In the genomic region with DNA sequence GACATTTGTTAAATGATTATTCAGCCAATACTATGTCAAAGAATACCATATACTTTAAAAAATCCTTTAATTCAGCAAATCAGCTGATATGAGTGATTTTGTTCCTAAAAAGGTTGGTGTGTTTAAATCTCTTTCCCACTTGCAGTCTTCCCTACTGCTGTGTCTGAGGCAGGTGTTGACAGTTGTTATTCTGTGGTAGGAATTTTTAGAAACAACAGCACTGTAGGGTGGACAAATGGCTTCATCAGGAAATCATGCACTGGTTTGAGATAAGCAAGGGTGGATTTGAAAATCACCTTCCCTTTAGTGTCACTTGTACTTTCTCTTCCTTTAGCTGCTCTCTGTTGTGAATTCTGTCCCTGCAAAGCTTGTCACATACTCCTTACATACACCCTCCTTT, we compare ENCODE assay signal across 18 cellular contexts.
DNase-seq lines count a peak whose midpoint lies in the region; ATAC-seq, FAIRE-seq and TF ChIP-seq lines count a peak whose summit lies in the region.
"Had no signal": no experiment of that assay in that cellular context is flagged by ENCODE, and none has a peak within 500 bp of the region (broad histone marks: within the 10 kb centered on the region; RNA-seq: fewer than 3 reads in every experiment).

No MANE protein-coding gene starts in this region.

- no peaks in the 10 kb centered on the region for H3K27me3 Mint-ChIP-seq in nephron (ENCODE audit: low read depth)

- TF ChIP-seq CTCF in A549 (IDR thresholded peaks at IDR 0.05) (no peak), heart left ventricle (IDR thresholded peaks at IDR 0.05) (no peak), nephron (IDR thresholded peaks at IDR 0.05; ENCODE audit: unreplicated experiment in 3 of 3) (no peak), coronary artery (IDR thresholded peaks at IDR 0.05) (no peak)

- ATAC-seq in A549, result no peak
- peak; percentile 66 to 83 (median 76) for ATAC-seq in heart left ventricle
- no peak for ATAC-seq in HG02981 (IDR thresholded peaks at IDR 0.05; ENCODE audit: unreplicated experiment)

- H3K27me3 ChIP-seq in heart left ventricle, result no peaks in the 10 kb centered on the region
- H3K27me3 ChIP-seq: MG63 had no signal

- H3K4me3 ChIP-seq in A549 (no peak overlapping the region), heart left ventricle (no peak overlapping the region), coronary artery (no peak overlapping the region)
- H3K4me3 ChIP-seq: MG63 had no signal

- POLR2A ChIA-PET in A549 (lab: Yijun Ruan, JAX), result no interaction called here

- H3K9me3 ChIP-seq in A549 (no peaks in the 10 kb centered on the region), heart left ventricle (no peaks in the 10 kb centered on the region)
- H3K9me3 ChIP-seq: MG63 had no signal

- intact Hi-C loops in heart left ventricle (cut with DNase I), result loop anchor here in 5 of 10 donors (5.0 to 10.0 kb wide), 5 partner anchors 187 to 357 kb away; no protein-coding TSS in a partner anchor

- H3K4me1 ChIP-seq in A549 (peaks cover 55% of the 10 kb centered on the region), heart left ventricle (peaks cover 0 to 39% (median 21%) of the 10 kb centered on the region in 12 donors)

- peaks cover 33% of the 10 kb centered on the region for H3K4me1 Mint-ChIP-seq in nephron

- H3K4me3 Mint-ChIP-seq in nephron, result peak overlapping the region in 1 of 3 experiments; percentile 2

- TF ChIP-seq POLR2A in A549 (IDR thresholded peaks at IDR 0.05; ENCODE audit: low read length), result no peak
- no peak for TF ChIP-seq POLR2A in heart left ventricle (IDR thresholded peaks at IDR 0.05)

- TF ChIP-seq EP300 in A549 (IDR thresholded peaks at IDR 0.05), result no peak

- no peaks in the 10 kb centered on the region for H3K36me3 ChIP-seq in heart left ventricle
- H3K36me3 ChIP-seq: MG63 had no signal

- no peak for TF ChIP-seq RAD21 in A549 (conservative IDR thresholded peaks at IDR 0.05 in 1 of 2, IDR thresholded peaks at IDR 0.05 in 1 of 2)

- H3K36me3 Mint-ChIP-seq in nephron (ENCODE audit: low read depth), result no peaks in the 10 kb centered on the region

- H3K4me2 ChIP-seq in A549, result no peak overlapping the region

- no peaks in the 10 kb centered on the region for H3K9me3 Mint-ChIP-seq in nephron

- H3K27ac ChIP-seq in A549, result peak overlapping the region; percentile 85 to 92
- H3K27ac ChIP-seq in heart left ventricle, result peak overlapping the region in 11 of 12 donors; percentile 40 to 70 (median 58)
- H3K27ac ChIP-seq in coronary artery, result no peak overlapping the region
- H3K27ac ChIP-seq: C4-2B had no signal

- CTCF ChIA-PET in A549 (lab: Yijun Ruan, JAX), result no interaction called here

- no peak for FAIRE-seq in A549 (lab: Jason Lieb, UNC)

- DNase-seq in A549 (ENCODE audit: low read depth in 1 of 2, low spot score in 1 of 2), result no peak
- DNase-seq in NCI-H146 (lab: John Stamatoyannopoulos, UW), result peak; percentile 41
- no peak for DNase-seq in heart left ventricle
- DNase-seq in NCI-H2107 treated with DMSO at 0.1 percent for 48 hours (lab: John Stamatoyannopoulos, UW; ENCODE audit: unreplicated experiment), result no peak
- no peak for DNase-seq in coronary artery (ENCODE audit: low spot score)
- DNase-seq: EL, H7, Karpas-422, MG63, NCI-H1092, NCI-H1694 treated with DMSO at 0.1 percent for 48 hours, NCI-H2107, NCI-H226, NCI-H526, SIG-M5 had no signal

- H3K27ac Mint-ChIP-seq in nephron, result peak overlapping the region in 2 of 3 experiments; percentile 17 to 30

TF ChIP-seq in A549, 52 proteins besides CTCF, POLR2A, EP300 and RAD21:
- TF ChIP-seq JUNB (IDR thresholded peaks at IDR 0.05), result no peak
- no peak for TF ChIP-seq HEYL (CRISPR knock-in tag; IDR thresholded peaks at IDR 0.05)
- no peak for TF ChIP-seq MAFK (IDR thresholded peaks at IDR 0.05; ENCODE audit: partially characterized antibody)
- TF ChIP-seq, protein P1, sequence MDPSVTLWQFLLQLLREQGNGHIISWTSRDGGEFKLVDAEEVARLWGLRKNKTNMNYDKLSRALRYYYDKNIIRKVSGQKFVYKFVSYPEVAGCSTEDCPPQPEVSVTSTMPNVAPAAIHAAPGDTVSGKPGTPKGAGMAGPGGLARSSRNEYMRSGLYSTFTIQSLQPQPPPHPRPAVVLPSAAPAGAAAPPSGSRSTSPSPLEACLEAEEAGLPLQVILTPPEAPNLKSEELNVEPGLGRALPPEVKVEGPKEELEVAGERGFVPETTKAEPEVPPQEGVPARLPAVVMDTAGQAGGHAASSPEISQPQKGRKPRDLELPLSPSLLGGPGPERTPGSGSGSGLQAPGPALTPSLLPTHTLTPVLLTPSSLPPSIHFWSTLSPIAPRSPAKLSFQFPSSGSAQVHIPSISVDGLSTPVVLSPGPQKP (IDR thresholded peaks at IDR 0.05; ENCODE audit: low read depth, low read length), result no peak
- TF ChIP-seq ATOH8 (CRISPR knock-in tag; IDR thresholded peaks at IDR 0.05; ENCODE audit: low read depth), result no peak

Comparison
In these comparisons a context has a peak if more than half of its experiments do, and no peak if none do; other contexts are left out.
1. ATAC-seq: peak in heart left ventricle (4 of 4); none in A549 (0 of 2) and HG02981 (single experiment).
2. H3K27ac ChIP-seq: peak in A549 (2 of 2) and heart left ventricle (11 of 12); none in coronary artery (0 of 2).